9 cellular contexts compared by ENCODE assay signal in genomic region chrX:49177338-49177833, GRCh38. TPM values are rescaled to one million over a fixed set of nuclear protein-coding genes. Genes with fewer than 3 reads are reported as not detected.
DNase-seq lines count a peak whose midpoint lies in the region; ATAC-seq and TF ChIP-seq lines count a peak whose summit lies in the region.
"Had no signal": no experiment of that assay in that cellular context is flagged by ENCODE, and none has a peak within 500 bp of the region (broad histone marks: within the 10 kb centered on the region; RNA-seq: fewer than 3 reads in every experiment).

No MANE protein-coding gene starts in this region.

- H3K27me3 ChIP-seq in HCT116 (ENCODE audit: insufficient read depth, low read length), result no peaks in the 10 kb centered on the region
- H3K27me3 ChIP-seq in gastrocnemius medialis, result no peaks in the 10 kb centered on the region

- TF ChIP-seq RAD21 in HCT116 (IDR thresholded peaks at IDR 0.05; ENCODE audit: low read depth), result no peak

- ATAC-seq in HCT116 (peak; percentile 35), SK-N-SH treated with all-trans-retinoic acid at 6 μM for 48 hours (peak; percentile 16), esophagus mucosa (peak; percentile 69), gastrocnemius medialis (peak; percentile 61 to 74)

- H3K4me3 ChIP-seq in HCT116 (replicated peaks in 1 of 2; ENCODE audit: low read depth in 1 of 2, low read length in 2 of 2) (no peak overlapping the region), gastrocnemius medialis (no peak overlapping the region)

- no peaks in the 10 kb centered on the region for H3K9me2 ChIP-seq in HCT116 (ENCODE audit: insufficient read depth)

- TF ChIP-seq POLR2A in HCT116 (IDR thresholded peaks at IDR 0.05; ENCODE audit: borderline replicate concordance, extremely low read depth, insufficient read depth, insufficient read length), result no peak
- TF ChIP-seq POLR2A in gastrocnemius medialis (IDR thresholded peaks at IDR 0.05), result no peak

- no peaks in the 10 kb centered on the region for H4K20me1 ChIP-seq in HCT116 (ENCODE audit: insufficient read depth)

- H3K9ac ChIP-seq in HCT116 (ENCODE audit: low read length), result no peak overlapping the region

- RAD21 ChIA-PET in HCT116 (lab: Charles Lee; ENCODE audit: low non-redundant PET in 1 of 2, low total read pairs in 2 of 2, uncharacterized antibody in 2 of 2, unreplicated experiment in 2 of 2), result no interaction called here

- H3K4me1 ChIP-seq in HCT116 (ENCODE audit: control insufficient read depth in 1 of 2, insufficient read depth in 2 of 2, low read length in 2 of 2) (peaks cover 9 to 38% of the 10 kb centered on the region in 2 experiments; a peak in 3 of 4 replicates), gastrocnemius medialis (peaks cover 0 to 3% of the 10 kb centered on the region in 2 donors)

- no TSS peak for BruUV-seq in HCT116 (replicated peaks; lab: Mats Ljungman, UMichigan)

- peaks cover 6 to 9% of the 10 kb centered on the region in 2 experiments; a peak in 3 of 4 replicates for H3K36me3 ChIP-seq in HCT116 (ENCODE audit: control insufficient read depth in 1 of 2, insufficient read depth in 2 of 2, low read length in 2 of 2)
- peaks cover 0 to 19% of the 10 kb centered on the region in 2 donors for H3K36me3 ChIP-seq in gastrocnemius medialis

- peaks cover 28% of the 10 kb centered on the region for H3K79me2 ChIP-seq in HCT116 (ENCODE audit: insufficient read depth, low read length)

- DNase-seq in HCT116 (ENCODE audit: low read depth, low spot score) (no peak), gastrocnemius medialis (peak in 1 of 2 donors; percentile 37), NCI-H2029 treated with DMSO at 0.1 percent for 48 hours (lab: John Stamatoyannopoulos, UW) (no peak), HuH-7.5 (ENCODE audit: low spot score) (no peak)
- no peak for DNase-seq in activated CD4-positive, alpha-beta T cell treated with anti-CD3 and anti-CD28 coated beads for 4 hours
- DNase-seq in stimulated activated CD4-positive, alpha-beta T cell treated with anti-CD3 and anti-CD28 coated beads, Interleukin-2, amount 100 ng/mL, for 48 hours, result no peak
- DNase-seq: stimulated activated CD4-positive, alpha-beta T cell treated with anti-CD3 and anti-CD28 coated beads, Interleukin-1b, Interleukin-23, amount 100 ng/mL, for 48 hours had no signal

- in situ Hi-C loops in gastrocnemius medialis (cut with MboI; ENCODE audit: low sequenced_read_pairs in 4 of 4), result no loop called here

- TF ChIP-seq CTCF in HCT116 (IDR thresholded peaks at IDR 0.05 in 2 of 3, conservative IDR thresholded peaks at IDR 0.05 in 1 of 3; ENCODE audit: borderline replicate concordance in 1 of 3, insufficient read depth in 1 of 3, low read depth in 2 of 3, low read length in 2 of 3) (peak in 2 of 3 experiments; percentile 23; a peak in 2 of 6 replicates), gastrocnemius medialis (IDR thresholded peaks at IDR 0.05 in 4 of 5, conservative IDR thresholded peaks at IDR 0.05 in 1 of 5) (peak in 2 of 5 experiments; percentile 10 to 45)

- no peak overlapping the region for H3K4me2 ChIP-seq in HCT116 (ENCODE audit: low read length)

- POLR2A ChIA-PET in HCT116 (lab: Charles Lee), result interaction anchor here (0.9 kb wide), 1 partner anchor 14 kb away, joined by 4 read pairs; no protein-coding TSS in a partner anchor

- CTCF ChIA-PET in HCT116 (lab: Charles Lee), result no interaction called here

- intact Hi-C loops in HCT116 (cut with micrococcal nuclease) (no loop called here), gastrocnemius medialis (cut with DNase I; ENCODE audit: low total_unique reads) (loop anchor here (10.0 kb wide), 1 partner anchor 1693 kb away; the partner anchor contains the start of gene ZNF41)

- no peak overlapping the region for H2AFZ ChIP-seq in HCT116 (ENCODE audit: low read depth, low read length, poor library complexity, severe bottlenecking)

- H3K9me3 ChIP-seq in HCT116 (ENCODE audit: control insufficient read depth in 1 of 2, insufficient read depth in 1 of 2, low read depth in 1 of 2, low read length in 2 of 2) (no peaks in the 10 kb centered on the region), gastrocnemius medialis (no peaks in the 10 kb centered on the region)

- H3K27ac ChIP-seq in HCT116 (ENCODE audit: low read depth, low read length) (peak overlapping the region; percentile 35; the same call in 1 of the 2 replicates), gastrocnemius medialis (peak overlapping the region; percentile 39 to 70 (median 54))

TF ChIP-seq in HCT116, 20 proteins besides CTCF, POLR2A, EP300 and RAD21 (continues in another document):
- TF ChIP-seq EZH2 (IDR thresholded peaks at IDR 0.05), result no peak
- no peak for TF ChIP-seq ZFX (IDR thresholded peaks at IDR 0.05)
- TF ChIP-seq REST (IDR thresholded peaks at IDR 0.05; ENCODE audit: low read depth), result no peak
- TF ChIP-seq EZH2phosphoT487 (IDR thresholded peaks at IDR 0.05; ENCODE audit: borderline replicate concordance), result no peak

TF ChIP-seq in SK-N-SH treated with all-trans-retinoic acid at 6 μM for 48 hours, 23 proteins besides CTCF, POLR2A, EP300 and RAD21:
- TF ChIP-seq ARNTL (CRISPR knock-in tag; IDR thresholded peaks at IDR 0.05; ENCODE audit: borderline replicate concordance, low read depth) (no peak), GLIS3 (CRISPR knock-in tag; IDR thresholded peaks at IDR 0.05) (no peak), TCF4 (CRISPR knock-in tag; IDR thresholded peaks at IDR 0.05; ENCODE audit: borderline replicate concordance) (no peak), ESRRG (CRISPR knock-in tag; IDR thresholded peaks at IDR 0.05) (no peak), BACH2 (CRISPR knock-in tag; IDR thresholded peaks at IDR 0.05; ENCODE audit: borderline replicate concordance) (no peak), TSHZ2 (CRISPR knock-in tag; IDR thresholded peaks at IDR 0.05) (no peak), ZFP30 (CRISPR knock-in tag; IDR thresholded peaks at IDR 0.05) (no peak), ZNF70 (CRISPR knock-in tag; IDR thresholded peaks at IDR 0.05) (no peak), SNAI2 (CRISPR knock-in tag; IDR thresholded peaks at IDR 0.05) (no peak), ZNF565 (CRISPR knock-in tag; conservative IDR thresholded peaks at IDR 0.05; ENCODE audit: low read depth) (no peak), ZC3H10 (CRISPR knock-in tag; IDR thresholded peaks at IDR 0.05) (no peak), ISL1 (CRISPR knock-in tag; IDR thresholded peaks at IDR 0.05) (no peak), ZFP3 (CRISPR knock-in tag; IDR thresholded peaks at IDR 0.05) (no peak), ZNF8 (CRISPR knock-in tag; IDR thresholded peaks at IDR 0.05) (no peak), CSRNP3 (CRISPR knock-in tag; IDR thresholded peaks at IDR 0.05) (no peak)

RNA-seq across cellular contexts. Expression of gene PLP2, which starts 5.7 kb away (rescaled TPM):
- total RNA-seq in HCT116 (2021; ENCODE audit: unreplicated experiment) (207 TPM), esophagus mucosa (359 TPM), gastrocnemius medialis (10 to 100 TPM; 12.8 to 53.5 (median 32.5) TPM)
- polyA plus RNA-seq in HCT116 (2012), result 358 and 400 TPM in 2 replicates

RNA-seq across cellular contexts. Expression of gene PRICKLE3, which starts 8.8 kb away (rescaled TPM):
- total RNA-seq in HCT116 (2021; ENCODE audit: unreplicated experiment) (27.8 TPM), esophagus mucosa (17.5 TPM), gastrocnemius medialis (10 to 100 TPM in 3 of 4 donors, 1 to 10 TPM in 1; 9.1 to 33.1 (median 21.3) TPM)
- polyA plus RNA-seq in HCT116 (2012), result 23.1 and 24.8 TPM in 2 replicates

RNA-seq across cellular contexts. Expression of gene MAGIX, which starts 14.8 kb away (rescaled TPM):
- total RNA-seq in HCT116 (2021; ENCODE audit: unreplicated experiment) (2.6 TPM), esophagus mucosa (4.7 TPM), gastrocnemius medialis (1 to 10 TPM; 2.7 to 7.3 (median 5.3) TPM)
- 0.62 and 1.1 TPM in 2 replicates for polyA plus RNA-seq in HCT116 (2012)

RNA-seq across cellular contexts. Expression of gene SYP, which starts 22.6 kb away (rescaled TPM):
- total RNA-seq in HCT116 (2021; ENCODE audit: unreplicated experiment) (1.2 TPM), esophagus mucosa (0.36 TPM), gastrocnemius medialis (1 to 10 TPM in 1 of 4 donors, under 1 TPM in 3; 0.15 to 3.9 (median 0.40) TPM)
- 0.99 and 1.1 TPM in 2 replicates for polyA plus RNA-seq in HCT116 (2012)

RNA-seq across cellular contexts. Expression of gene GPKOW, which starts 53.9 kb away (rescaled TPM):
- total RNA-seq in HCT116 (2021; ENCODE audit: unreplicated experiment) (21.7 TPM), esophagus mucosa (11.9 TPM), gastrocnemius medialis (10 to 100 TPM; 35.2 to 41.3 (median 38.9) TPM)
- polyA plus RNA-seq in HCT116 (2012), result 22.3 and 26.1 TPM in 2 replicates

Comparison
In these comparisons a context has a peak if more than half of its experiments do, and no peak if none do; other contexts are left out.
1. ATAC-seq: peak in every context shown above with its lines; median percentile 69 in esophagus mucosa; 68 in gastrocnemius medialis; 35 in HCT116; 16 in SK-N-SH treated with all-trans-retinoic acid at 6 μM for 48 hours.